8 cellular contexts compared by ENCODE assay signal in the genomic region with DNA sequence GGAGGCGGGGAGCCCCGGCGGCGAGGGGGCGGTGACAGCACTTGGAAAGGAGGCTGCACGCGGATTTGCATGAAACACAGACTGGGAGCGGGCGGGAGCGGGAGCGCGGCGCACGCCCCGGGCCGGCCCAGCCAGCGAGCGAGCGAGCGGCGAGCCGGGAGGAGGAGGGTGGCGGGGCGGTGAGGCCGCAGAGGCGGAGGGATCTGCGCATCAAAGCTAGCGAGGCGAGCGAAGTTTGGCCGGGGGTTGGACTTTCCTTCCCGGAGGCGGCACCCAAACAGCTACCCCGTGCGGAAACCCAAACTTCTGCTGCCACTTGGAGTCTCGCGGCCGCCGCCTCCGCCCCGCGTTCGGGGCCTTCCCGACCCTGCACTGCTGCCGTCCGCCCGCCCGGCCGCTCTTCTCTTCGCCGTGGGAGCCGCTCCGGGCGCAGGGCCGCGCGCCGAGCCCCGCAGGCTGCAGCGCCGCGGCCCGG. TPM values are rescaled to one million over a fixed set of nuclear protein-coding genes. Genes with fewer than 3 reads are reported as not detected.
A peak's percentile ranks its signal among the peaks of the same experiment; 100 is the strongest.
DNase-seq lines count a peak whose midpoint lies in the region; ATAC-seq, FAIRE-seq and TF ChIP-seq lines count a peak whose summit lies in the region.

Gene SMAD3 (plus strand): TSS at position 72 of the 475 bp plus-strand sequence. CDS start 553 bp downstream, outside the sequence.

- TF ChIP-seq POLR2A in H54 (IDR thresholded peaks at IDR 0.05; ENCODE audit: low read depth, low read length): peak; percentile 81

- ATAC-seq in HG03095 (IDR thresholded peaks at IDR 0.05; ENCODE audit: unreplicated experiment): no peak

- peaks cover 45% of the 10 kb centered on the region for H3K79me2 ChIP-seq in keratinocyte (ENCODE audit: control insufficient read depth, insufficient read depth, low read length)

- H3K4me3 ChIP-seq in keratinocyte (ENCODE audit: control insufficient read depth in 2 of 3, extremely low read depth in 1 of 3, insufficient read depth in 2 of 3, low read depth in 1 of 3, low read length in 3 of 3): peak within 1 kb of the TSS; percentile 88 to 99 (median 94)

- peaks cover 3% of the 10 kb centered on the region for H3K9me1 ChIP-seq in keratinocyte (ENCODE audit: control insufficient read depth, extremely low read depth, insufficient read depth, low read length)

- H3K27ac ChIP-seq in keratinocyte (ENCODE audit: control insufficient read depth, insufficient read depth, low read length): peak within 1 kb of the TSS; percentile 91

- no peaks in the 10 kb centered on the region for H3K9me3 ChIP-seq in keratinocyte (ENCODE audit: control insufficient read depth, low read depth, low read length)

- no peak for TF ChIP-seq CTCF in keratinocyte (optimal IDR thresholded peaks at IDR 0.05 in 1 of 3, IDR thresholded peaks at IDR 0.05 in 1 of 3, conservative IDR thresholded peaks at IDR 0.05 in 1 of 3; ENCODE audit: extremely low read depth in 1 of 3, insufficient read depth in 2 of 3, low read length in 3 of 3)

- H2AFZ ChIP-seq in keratinocyte (ENCODE audit: control insufficient read depth, low read length): peak within 1 kb of the TSS; percentile 54

- H3K36me3 ChIP-seq in keratinocyte (ENCODE audit: control insufficient read depth in 2 of 2, extremely low read depth in 1 of 2, insufficient read depth in 2 of 2, low read length in 2 of 2): peaks cover 0 to 3% of the 10 kb centered on the region in 2 experiments

- dilution Hi-C loops in keratinocyte (cut with MboI; ENCODE audit: extremely low pct_ligation_motif_present, low sequenced_read_pairs): no loop called here

- FAIRE-seq in H54 (lab: Jason Lieb, UNC): no peak
- no peak for FAIRE-seq in keratinocyte (lab: Jason Lieb, UNC)

- peak within 1 kb of the TSS; percentile 97 for H3K9ac ChIP-seq in keratinocyte (ENCODE audit: control insufficient read depth, extremely low read depth, insufficient read depth, low read length)

- H3K4me1 ChIP-seq in keratinocyte (ENCODE audit: control insufficient read depth, extremely low read depth, insufficient read depth, low read length): peaks cover 36% of the 10 kb centered on the region

- peaks cover 2% of the 10 kb centered on the region for H4K20me1 ChIP-seq in keratinocyte (ENCODE audit: control insufficient read depth, extremely low read depth, insufficient read depth, low read length)

- peak; percentile 54 for DNase-seq in GF-D8 (lab: John Stamatoyannopoulos, UW)
- DNase-seq in H54 (ENCODE audit: insufficient read length, low spot score): peak; percentile 59
- DNase-seq in NCI-H1048 (lab: John Stamatoyannopoulos, UW): peak; percentile 54
- DNase-seq in activated CD4-positive, CD25-positive, alpha-beta regulatory T cell (lab: John Stamatoyannopoulos, UW): peak; percentile 22 to 66 (median 52)
- DNase-seq in cerebellar cortex (ENCODE audit: low spot score): peak; percentile 66
- no peak for DNase-seq in keratinocyte (ENCODE audit: low read depth, low spot score)
- DNase-seq in stimulated activated CD4-positive, alpha-beta T cell treated with anti-CD3 and anti-CD28 coated beads, Interleukin-12 subunit alpha, Interleukin-12 subunit beta, amount 100 ng/mL, for 24 hours (ENCODE audit: low read depth in 2 of 2): peak; percentile 43 to 69

- no peaks in the 10 kb centered on the region for H3K27me3 ChIP-seq in keratinocyte (ENCODE audit: control insufficient read depth, extremely low read depth, insufficient read depth, low read length)

- peak within 1 kb of the TSS; percentile 97 for H3K4me2 ChIP-seq in keratinocyte (ENCODE audit: control insufficient read depth, extremely low read depth, insufficient read depth, low read depth, low read length)

RNA-seq across cellular contexts. Expression of gene SMAD3, which starts in this region (rescaled TPM):
- 30.6 to 52.9 TPM (median 33.7 TPM) in 3 replicates for polyA plus RNA-seq in keratinocyte
- polyA plus RNA-seq in keratinocyte (2011; ENCODE audit: low read depth): 8.1 TPM
- polyA plus RNA-seq in keratinocyte (2011; cell fraction: cytosol; rRNA removed): 23.9 and 26.7 TPM in 2 replicates
- 74.9 and 76.8 TPM in 2 replicates for polyA plus RNA-seq in keratinocyte (2011; cell fraction: nucleus; rRNA removed)
- polyA plus RNA-seq in keratinocyte (2012; ENCODE audit: low replicate concordance): 26.5 and 44.9 TPM in 2 replicates
- polyA minus RNA-seq in keratinocyte: 45.4 to 160 TPM (median 47.7 TPM) in 3 replicates
- 23.8 TPM for polyA minus RNA-seq in keratinocyte (2011; cell fraction: cytosol; rRNA and poly(A)+ RNA removed)
- polyA minus RNA-seq in keratinocyte (2011; cell fraction: nucleus; rRNA and poly(A)+ RNA removed): 30.5 and 55.1 TPM in 2 replicates
